Comparison of ENCODE assay signal across 19 cellular contexts in the genomic region with DNA sequence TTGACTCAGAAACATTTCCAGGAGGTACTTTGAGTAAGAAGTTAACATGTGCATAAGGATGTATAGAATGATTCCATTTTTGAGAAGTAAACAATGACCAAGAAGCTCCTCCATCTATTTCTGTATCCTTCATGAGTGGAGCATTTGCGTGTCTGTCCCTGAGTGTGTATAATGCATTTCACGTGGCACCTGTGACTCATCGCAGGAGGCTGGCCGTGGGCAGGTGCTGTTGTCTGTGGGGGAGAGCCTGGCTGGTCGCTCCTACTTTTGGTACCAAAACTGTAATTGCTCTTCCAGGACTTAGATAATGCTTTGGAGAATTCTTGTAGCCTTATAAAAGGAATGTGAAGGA. TPM values are rescaled to one million over a fixed set of nuclear protein-coding genes. Genes with fewer than 3 reads are reported as not detected.
DNase-seq lines count a peak whose midpoint lies in the region; ATAC-seq and TF ChIP-seq lines count a peak whose summit lies in the region.
"Had no signal": no experiment of that assay in that cellular context is flagged by ENCODE, and none has a peak within 500 bp of the region (broad histone marks: within the 10 kb centered on the region; RNA-seq: fewer than 3 reads in every experiment).

No MANE protein-coding gene starts in this region.

- peak; percentile 43 for DNase-seq in activated naive CD4-positive, alpha-beta T cell treated with Interleukin-2 at 50 U/mL for 16 hours
- DNase-seq in activated naive CD4-positive, alpha-beta T cell treated with anti-CD3 and anti-CD28 coated beads, Interleukin-2, amount 50 U/mL, for 16 hours = no peak
- DNase-seq in gastrocnemius medialis (peak in 1 of 2 donors; percentile 60), globus pallidus (ENCODE audit: low spot score) (no peak), midbrain (lab: John Stamatoyannopoulos, UW) (no peak)
- DNase-seq: activated T-cell treated with anti-CD3 and anti-CD28 coated beads, Interleukin-2, amount 50 U/mL, for 1 hour; Calu3; GDM1; NK-92 treated with Interleukin-12 subunit alpha and Interleukin-12 subunit beta, amount 100 ng/mL, for 24 hours; WERI-Rb-1 had no signal

- H3K27me3 Mint-ChIP-seq in activated T-helper 17 cell treated with anti-CD3 and anti-CD28 coated beads, Interleukin-2, amount 50 U/mL, for 72 hours = no peaks in the 10 kb centered on the region

- H3K4me3 ChIP-seq in DOHH2 (ENCODE audit: low read length) (peak overlapping the region; percentile 81), gastrocnemius medialis (no peak overlapping the region)
- H3K4me3 ChIP-seq: esophagus muscularis mucosa, lung had no signal

- peak overlapping the region; percentile 16 for H3K4me3 Mint-ChIP-seq in activated T-helper 17 cell treated with anti-CD3 and anti-CD28 coated beads, Interleukin-2, amount 50 U/mL, for 72 hours
- H3K4me3 Mint-ChIP-seq: neural crest cell had no signal

- peaks cover 93% of the 10 kb centered on the region for H3K79me2 ChIP-seq in DOHH2 (ENCODE audit: control insufficient read depth, low read length)

- H3K9me3 ChIP-seq in DOHH2 (ENCODE audit: control insufficient read depth, insufficient read depth, low read length) (no peaks in the 10 kb centered on the region), gastrocnemius medialis (no peaks in the 10 kb centered on the region)
- H3K9me3 ChIP-seq: esophagus muscularis mucosa had no signal

- H3K27me3 ChIP-seq in DOHH2 (ENCODE audit: control insufficient read depth, low read length) (no peaks in the 10 kb centered on the region), gastrocnemius medialis (no peaks in the 10 kb centered on the region)
- H3K27me3 ChIP-seq: esophagus muscularis mucosa had no signal

- H3K4me1 ChIP-seq in DOHH2 (ENCODE audit: control insufficient read depth, low read length) (peaks cover 93% of the 10 kb centered on the region), gastrocnemius medialis (peaks cover 62 to 82% of the 10 kb centered on the region in 2 donors)

- H3K4me2 ChIP-seq in DOHH2 (ENCODE audit: low read length) = peak overlapping the region; percentile 95

- in situ Hi-C loops in gastrocnemius medialis (cut with MboI; ENCODE audit: low sequenced_read_pairs in 4 of 4) = no loop called here

- peak; percentile 37 to 48 for TF ChIP-seq POLR2A in gastrocnemius medialis (IDR thresholded peaks at IDR 0.05)

- H3K27ac Mint-ChIP-seq in activated T-helper 17 cell treated with anti-CD3 and anti-CD28 coated beads, Interleukin-2, amount 50 U/mL, for 72 hours = no peak overlapping the region

- peaks cover 12% of the 10 kb centered on the region for H4K20me1 ChIP-seq in DOHH2 (ENCODE audit: control insufficient read depth, insufficient read depth, low read depth, low read length)

- no peak for ATAC-seq in activated T-helper 17 cell treated with anti-CD3 and anti-CD28 coated beads, Interleukin-2, amount 50 U/mL, for 72 hours (replicated peaks)
- no peak for ATAC-seq in gastrocnemius medialis
- no peak for ATAC-seq in GM18907 (IDR thresholded peaks at IDR 0.05; ENCODE audit: unreplicated experiment)

- H3K36me3 Mint-ChIP-seq in activated T-helper 17 cell treated with anti-CD3 and anti-CD28 coated beads, Interleukin-2, amount 50 U/mL, for 72 hours (ENCODE audit: low read depth) = peaks cover 37% of the 10 kb centered on the region

- intact Hi-C loops in gastrocnemius medialis (cut with DNase I; ENCODE audit: low total_unique reads) = loop anchor here (2.0 to 10.0 kb wide), 2 partner anchors 195 to 295 kb away; no protein-coding TSS in a partner anchor

- H3K27ac ChIP-seq in DOHH2 (ENCODE audit: low read depth, low read length) = peak overlapping the region; percentile 99
- H3K27ac ChIP-seq in gastrocnemius medialis = peak overlapping the region; percentile 85 to 96 (median 88)
- H3K27ac ChIP-seq: esophagus muscularis mucosa, WERI-Rb-1 had no signal

- peaks cover 52% of the 10 kb centered on the region for H3F3A ChIP-seq in DOHH2 (ENCODE audit: control insufficient read depth, insufficient read depth)

- H3K4me1 Mint-ChIP-seq in activated T-helper 17 cell treated with anti-CD3 and anti-CD28 coated beads, Interleukin-2, amount 50 U/mL, for 72 hours = peaks cover 31% of the 10 kb centered on the region

- TF ChIP-seq CTCF in DOHH2 (IDR thresholded peaks at IDR 0.05; ENCODE audit: low read depth, low read length, poor library complexity, severe bottlenecking) (no peak), gastrocnemius medialis (IDR thresholded peaks at IDR 0.05 in 4 of 5, conservative IDR thresholded peaks at IDR 0.05 in 1 of 5) (no peak)

- H3K36me3 ChIP-seq in DOHH2 (ENCODE audit: control insufficient read depth, low read length) (peaks cover 96% of the 10 kb centered on the region), gastrocnemius medialis (no peaks in the 10 kb centered on the region)
- H3K36me3 ChIP-seq: WERI-Rb-1 had no signal

- no peaks in the 10 kb centered on the region for H3K9me3 Mint-ChIP-seq in activated T-helper 17 cell treated with anti-CD3 and anti-CD28 coated beads, Interleukin-2, amount 50 U/mL, for 72 hours
- H3K9me3 Mint-ChIP-seq: neural crest cell had no signal

- H3K9me2 ChIP-seq in DOHH2 (replicated peaks; ENCODE audit: control insufficient read depth, low read length) = no peaks in the 10 kb centered on the region

RNA-seq across cellular contexts. Expression of a gene that starts 16.5 kb away (rescaled TPM):
- total RNA-seq in activated T-helper 17 cell treated with anti-CD3 and anti-CD28 coated beads, Interleukin-2, amount 50 U/mL, for 72 hours = 10 to 100 TPM in 1 of 2 donors, 1 to 10 TPM in 1; 3.8 to 17.7 TPM
- 10 to 100 TPM in 2 of 4 donors, 1 to 10 TPM in 2; 8.3 to 16.1 (median 12.4) TPM for total RNA-seq in gastrocnemius medialis

RNA-seq across cellular contexts. Expression of a gene that starts 34.1 kb away (rescaled TPM):
- total RNA-seq in activated T-helper 17 cell treated with anti-CD3 and anti-CD28 coated beads, Interleukin-2, amount 50 U/mL, for 72 hours = under 1 TPM in 1 of 2 donors, not detected in 1; 0.82 TPM
- total RNA-seq in gastrocnemius medialis = under 1 TPM in 1 of 4 donors, not detected in 3; 0.29 TPM
- total RNA-seq: cardiac septum; M059J; T-helper 1 cell treated with Interleukin-12 subunit alpha and Interleukin-12 subunit beta and Interleukin-4 antibody, amounts not matched to agents 30 ng/mL and 1 ng/mL, for 36 hours had no signal
